Comparison of ENCODE assay signal across 10 cellular contexts in the genomic region with DNA sequence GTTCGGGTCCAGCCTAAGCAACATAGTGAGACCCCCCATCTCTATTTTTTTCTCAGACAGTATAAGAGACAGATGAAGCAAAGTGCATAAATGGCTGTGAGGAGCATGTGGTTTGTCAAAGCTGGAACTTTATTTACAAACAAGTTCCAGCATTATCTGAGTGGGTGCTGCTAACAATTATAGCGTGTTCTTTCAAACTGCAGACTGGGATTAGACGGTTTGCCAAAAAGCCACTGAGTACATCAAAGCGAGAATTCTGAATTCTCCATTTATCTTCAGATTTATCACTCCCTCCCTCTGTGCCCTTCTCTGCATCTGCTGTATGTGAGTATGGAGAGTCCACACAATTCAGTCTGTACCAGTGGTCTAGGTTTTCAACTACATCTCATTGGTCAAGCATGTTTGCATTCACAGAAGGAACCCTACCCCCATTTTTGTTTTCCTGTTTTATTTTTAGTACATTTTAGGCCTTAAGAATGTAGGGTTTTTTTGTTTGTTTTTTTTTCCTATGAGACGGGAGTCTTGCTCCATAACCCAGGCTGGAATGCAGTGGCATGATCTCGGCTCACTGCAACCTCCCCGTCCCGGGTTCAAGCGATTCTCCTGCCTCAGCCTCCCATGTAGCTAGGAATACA. TPM values are rescaled to one million over a fixed set of nuclear protein-coding genes. Genes with fewer than 3 reads are reported as not detected.
DNase-seq lines count a peak whose midpoint lies in the region; ATAC-seq and TF ChIP-seq lines count a peak whose summit lies in the region.
"Had no signal": no experiment of that assay in that cellular context is flagged by ENCODE, and none has a peak within 500 bp of the region (broad histone marks: within the 10 kb centered on the region; RNA-seq: fewer than 3 reads in every experiment).

No MANE protein-coding gene starts in this region.

- ATAC-seq in activated T-helper 17 cell treated with anti-CD3 and anti-CD28 coated beads, Interleukin-2, amount 50 U/mL, for 72 hours (replicated peaks): no peak
- ATAC-seq in gastroesophageal sphincter (no peak), GM21737 (IDR thresholded peaks at IDR 0.05; ENCODE audit: unreplicated experiment) (no peak), left colon (no peak)
- ATAC-seq: HCT116 had no signal

- no peaks in the 10 kb centered on the region for H3K36me3 Mint-ChIP-seq in CD8-positive, alpha-beta memory T cell
- no peaks in the 10 kb centered on the region for H3K36me3 Mint-ChIP-seq in activated T-helper 17 cell treated with anti-CD3 and anti-CD28 coated beads, Interleukin-2, amount 50 U/mL, for 72 hours (ENCODE audit: low read depth)

- peak overlapping the region in 6 of 7 donors; percentile 40 to 82 (median 72) for H3K4me3 Mint-ChIP-seq in CD8-positive, alpha-beta memory T cell
- peak overlapping the region; percentile 62 for H3K4me3 Mint-ChIP-seq in activated T-helper 17 cell treated with anti-CD3 and anti-CD28 coated beads, Interleukin-2, amount 50 U/mL, for 72 hours

- no peaks in the 10 kb centered on the region for H3K9me3 Mint-ChIP-seq in CD8-positive, alpha-beta memory T cell
- no peaks in the 10 kb centered on the region for H3K9me3 Mint-ChIP-seq in activated T-helper 17 cell treated with anti-CD3 and anti-CD28 coated beads, Interleukin-2, amount 50 U/mL, for 72 hours

- H3K27ac Mint-ChIP-seq in CD8-positive, alpha-beta memory T cell: peak overlapping the region in 7 of 8 donors; percentile 36 to 93 (median 84)
- peak overlapping the region; percentile 57 for H3K27ac Mint-ChIP-seq in activated T-helper 17 cell treated with anti-CD3 and anti-CD28 coated beads, Interleukin-2, amount 50 U/mL, for 72 hours

- peaks cover under 1% of the 10 kb centered on the region in 2 donors for H3K27me3 Mint-ChIP-seq in CD8-positive, alpha-beta memory T cell
- peaks cover under 1% of the 10 kb centered on the region for H3K27me3 Mint-ChIP-seq in activated T-helper 17 cell treated with anti-CD3 and anti-CD28 coated beads, Interleukin-2, amount 50 U/mL, for 72 hours

- H3K27ac ChIP-seq in CD8-positive, alpha-beta memory T cell (ENCODE audit: low read depth, low read length): peak overlapping the region; percentile 70
- H3K27ac ChIP-seq in gastroesophageal sphincter (peak overlapping the region; percentile 40 to 76 (median 70)), skeletal muscle tissue (ENCODE audit: low read depth, low read length) (peak overlapping the region; percentile 79)

- H3K4me3 ChIP-seq in CD8-positive, alpha-beta memory T cell (ENCODE audit: low read length): peak overlapping the region; percentile 68
- peak overlapping the region; percentile 28 to 41 for H3K4me3 ChIP-seq in gastroesophageal sphincter
- peak overlapping the region; percentile 52 to 73 (median 60) for H3K4me3 ChIP-seq in skeletal muscle tissue (ENCODE audit: low read length in 3 of 3)

- H3K9me3 ChIP-seq in CD8-positive, alpha-beta memory T cell (ENCODE audit: low read length): no peaks in the 10 kb centered on the region
- H3K9me3 ChIP-seq in gastroesophageal sphincter (no peaks in the 10 kb centered on the region), skeletal muscle tissue (ENCODE audit: control insufficient read depth in 3 of 3, low read length in 3 of 3) (no peaks in the 10 kb centered on the region)

- TF ChIP-seq CTCF in gastroesophageal sphincter (IDR thresholded peaks at IDR 0.05): no peak

- H3K9ac ChIP-seq in skeletal muscle tissue (ENCODE audit: low read depth in 1 of 3, low read length in 3 of 3): peak overlapping the region; percentile 2 to 82 (median 57)

- peaks cover 14% of the 10 kb centered on the region for H3K4me1 ChIP-seq in CD8-positive, alpha-beta memory T cell (ENCODE audit: insufficient read depth, low read length)
- H3K4me1 ChIP-seq in gastroesophageal sphincter: peaks cover 0 to 37% (median 11%) of the 10 kb centered on the region in 3 donors
- H3K4me1 ChIP-seq in skeletal muscle tissue (ENCODE audit: control insufficient read depth in 3 of 3, insufficient read depth in 3 of 3, low read length in 3 of 3): peaks cover 16 to 25% (median 18%) of the 10 kb centered on the region in 3 donors

- H3K36me3 ChIP-seq in CD8-positive, alpha-beta memory T cell (ENCODE audit: insufficient read depth, low read length): no peaks in the 10 kb centered on the region
- no peaks in the 10 kb centered on the region for H3K36me3 ChIP-seq in gastroesophageal sphincter
- H3K36me3 ChIP-seq in skeletal muscle tissue (ENCODE audit: control insufficient read depth in 3 of 3, insufficient read depth in 3 of 3, low read length in 3 of 3): no peaks in the 10 kb centered on the region

- TF ChIP-seq POLR2A in gastroesophageal sphincter (IDR thresholded peaks at IDR 0.05): no peak

- H3K4me1 Mint-ChIP-seq in CD8-positive, alpha-beta memory T cell: peaks cover 10 to 16% (median 12%) of the 10 kb centered on the region in 3 donors
- H3K4me1 Mint-ChIP-seq in activated T-helper 17 cell treated with anti-CD3 and anti-CD28 coated beads, Interleukin-2, amount 50 U/mL, for 72 hours: peaks cover 5% of the 10 kb centered on the region

- CTCF ChIA-PET in CD8-positive, alpha-beta memory T cell (lab: Charles Lee): interaction anchor here (4.4 to 7.2 kb wide), 3 partner anchors 24 to 308 kb away, joined by 40 to 91 read pairs (median 68); no protein-coding TSS in a partner anchor

- intact Hi-C loops in left colon (cut with DNase I, micrococcal nuclease): no loop called here

- POLR2A ChIA-PET in CD8-positive, alpha-beta memory T cell (lab: Charles Lee): no interaction called here

- no peak for TF ChIP-seq EP300 in gastroesophageal sphincter (IDR thresholded peaks at IDR 0.05)

- WGBS in gastroesophageal sphincter (ENCODE audit: low coverage in 1 of 2), 2 donors: 3 to 24% methylated on average over 4 to 8 of the region's 9 CpGs

- no peak for DNase-seq in CD8-positive, alpha-beta memory T cell
- DNase-seq in NCI-H187 treated with DMSO at 0.1 percent for 48 hours (lab: John Stamatoyannopoulos, UW): no peak
- no peak for DNase-seq in left colon
- no peak for DNase-seq in NCI-H774 (lab: John Stamatoyannopoulos, UW)
- DNase-seq: stimulated activated CD4-positive, alpha-beta T cell treated with anti-CD3 and anti-CD28 coated beads, Interleukin-4, amount 100 ng/mL, for 1 hour had no signal

- H3K27me3 ChIP-seq in CD8-positive, alpha-beta memory T cell (ENCODE audit: insufficient read depth, low read length, poor library complexity, severe bottlenecking): no peaks in the 10 kb centered on the region
- H3K27me3 ChIP-seq in gastroesophageal sphincter (no peaks in the 10 kb centered on the region), skeletal muscle tissue (ENCODE audit: control insufficient read depth in 3 of 3, insufficient read depth in 3 of 3, low read length in 3 of 3) (no peaks in the 10 kb centered on the region)

RNA-seq across cellular contexts. Expression of a gene that starts 18.1 kb away (rescaled TPM):
- 10 to 100 TPM; 65.5 to 69.5 TPM for total RNA-seq in CD8-positive, alpha-beta memory T cell
- 3.1 TPM for polyA plus RNA-seq in CD8-positive, alpha-beta memory T cell
- 100 to 1,000 TPM; 125 to 142 TPM for total RNA-seq in activated T-helper 17 cell treated with anti-CD3 and anti-CD28 coated beads, Interleukin-2, amount 50 U/mL, for 72 hours
- total RNA-seq in gastroesophageal sphincter (10 to 100 TPM; 10.5 to 28.3 (median 16.8) TPM), skeletal muscle tissue (6.8 TPM), left colon (10 to 100 TPM; 23.1 to 29.3 TPM)
